ENCODE assay signal across 14 cellular contexts in genomic region chr1:185074307-185074706, GRCh38. TPM values are rescaled to one million over a fixed set of nuclear protein-coding genes. Genes with fewer than 3 reads are reported as not detected.
A peak's percentile ranks its signal among the peaks of the same experiment; 100 is the strongest.
DNase-seq lines count a peak whose midpoint lies in the region; ATAC-seq and TF ChIP-seq lines count a peak whose summit lies in the region.
"Had no signal": no experiment of that assay in that cellular context is flagged by ENCODE, and none has a peak within 500 bp of the region (broad histone marks: within the 10 kb centered on the region; RNA-seq: fewer than 3 reads in every experiment).

No MANE protein-coding gene starts in this region.

- H2BK120ac ChIP-seq in mesendoderm (ENCODE audit: low read depth, low read length) = no peak overlapping the region

- no peak for ATAC-seq in GM21381 (IDR thresholded peaks at IDR 0.05; ENCODE audit: unreplicated experiment)
- ATAC-seq in GM19452 (IDR thresholded peaks at IDR 0.05; ENCODE audit: unreplicated experiment) = no peak
- no peak for ATAC-seq in GM18868 (IDR thresholded peaks at IDR 0.05; ENCODE audit: unreplicated experiment)
- ATAC-seq: lower lobe of right lung; natural killer cell treated with Interleukin-12 subunit alpha and Interleukin-12 subunit beta and Interleukin-15 and Interleukin-18, amount 100 ng/mL, for 72 hours had no signal

- H3K4me3 ChIP-seq in HUES64 (ENCODE audit: low read length) = peak overlapping the region; percentile 16; the same call in 1 of the 2 replicates
- no peak overlapping the region for H3K4me3 ChIP-seq in brain microvascular endothelial cell (ENCODE audit: low read depth, low read length)
- H3K4me3 ChIP-seq in mesendoderm (ENCODE audit: low read length) = no peak overlapping the region
- H3K4me3 ChIP-seq: lower lobe of right lung, thyroid gland had no signal

- peak overlapping the region; percentile 28 for H3K18ac ChIP-seq in mesendoderm (ENCODE audit: low read length)

- H3K23ac ChIP-seq in mesendoderm (ENCODE audit: low read length) = no peak overlapping the region

- no peak overlapping the region for H2BK15ac ChIP-seq in mesendoderm (replicated peaks; ENCODE audit: low read depth)

- H3K79me1 ChIP-seq in mesendoderm (ENCODE audit: low read length) = peaks cover 14% of the 10 kb centered on the region

- H3K4me2 ChIP-seq in mesendoderm (ENCODE audit: low read length) = no peak overlapping the region

- H3K27me3 ChIP-seq in HUES64 (ENCODE audit: insufficient read depth, low read length) (no peaks in the 10 kb centered on the region), brain microvascular endothelial cell (replicated peaks) (no peaks in the 10 kb centered on the region), mesendoderm (ENCODE audit: insufficient read depth, low read length, poor library complexity) (no peaks in the 10 kb centered on the region)
- H3K27me3 ChIP-seq: thyroid gland had no signal

- H3K79me2 ChIP-seq in mesendoderm (ENCODE audit: control insufficient read depth, insufficient read depth, low read length) = peaks cover 58% of the 10 kb centered on the region

- no peak overlapping the region for H2AK5ac ChIP-seq in mesendoderm (ENCODE audit: low read length)

- peak; percentile 4 for DNase-seq in ELF-1 (ENCODE audit: low read depth, low spot score)
- DNase-seq in brain microvascular endothelial cell = peak; percentile 9
- peak; percentile 68 for DNase-seq in mesendoderm
- DNase-seq in NCI-H2196 (lab: John Stamatoyannopoulos, UW; ENCODE audit: unreplicated experiment) = no peak
- DNase-seq: C1 segment of cervical spinal cord, cerebellar nuclear complex, lower lobe of right lung, thyroid gland, WERI-Rb-1 had no signal

- H2BK5ac ChIP-seq in mesendoderm (ENCODE audit: low read length) = no peak overlapping the region

- no peak overlapping the region for H3K4ac ChIP-seq in mesendoderm (ENCODE audit: low read depth, low read length)

- in situ Hi-C loops in brain microvascular endothelial cell (cut with HindIII; ENCODE audit: low pct_ligation_motif_present, low sequenced_read_pairs) = no loop called here

- peaks cover 59% of the 10 kb centered on the region for H3K4me1 ChIP-seq in HUES64 (ENCODE audit: insufficient read depth, low read length)
- H3K4me1 ChIP-seq in mesendoderm (ENCODE audit: control insufficient read depth, low read depth, low read length) = peaks cover 2% of the 10 kb centered on the region

- H3K36me3 ChIP-seq in HUES64 (ENCODE audit: insufficient read depth, low read length) (no peaks in the 10 kb centered on the region), brain microvascular endothelial cell (replicated peaks) (no peaks in the 10 kb centered on the region), mesendoderm (ENCODE audit: control insufficient read depth, insufficient read depth, low read length) (no peaks in the 10 kb centered on the region)
- H3K36me3 ChIP-seq: lower lobe of right lung, thyroid gland, WERI-Rb-1 had no signal

- H3K27ac ChIP-seq in HUES64 (ENCODE audit: low read depth, low read length) = peak overlapping the region; percentile 60
- H3K27ac ChIP-seq in brain microvascular endothelial cell = no peak overlapping the region
- H3K27ac ChIP-seq in mesendoderm (ENCODE audit: low read depth, low read length) = no peak overlapping the region
- H3K27ac ChIP-seq: lower lobe of right lung, thyroid gland, WERI-Rb-1 had no signal

- no peak overlapping the region for H4K8ac ChIP-seq in mesendoderm (ENCODE audit: low read depth, low read length)

- H3K9ac ChIP-seq in HUES64 (ENCODE audit: low read depth, low read length) = peak overlapping the region; percentile 35; the same call in 1 of the 2 replicates
- H3K9ac ChIP-seq in mesendoderm (ENCODE audit: low read length) = no peak overlapping the region

- no peaks in the 10 kb centered on the region for H3K9me3 ChIP-seq in HUES64 (ENCODE audit: insufficient read depth, low read depth, low read length)
- H3K9me3 ChIP-seq: lower lobe of right lung, thyroid gland had no signal

- H4K5ac ChIP-seq in mesendoderm (ENCODE audit: low read length) = no peak overlapping the region

- TF ChIP-seq CTCF in brain microvascular endothelial cell (IDR thresholded peaks at IDR 0.05; ENCODE audit: low read depth, low read length, missing control alignments) = no peak

- H3K56ac ChIP-seq in mesendoderm (ENCODE audit: low read length) = no peak overlapping the region

RNA-seq across cellular contexts. Expression of gene RNF2, which starts 28.9 kb away (rescaled TPM):
- 50.8 TPM for polyA plus RNA-seq in HUES64 (2013, experiment 1 of 2)
- polyA plus RNA-seq in HUES64 (2013, experiment 2 of 2) = 55.2 TPM
- 68.2 TPM for polyA plus RNA-seq in mesendoderm (2013, experiment 1 of 2)
- 67.8 TPM for polyA plus RNA-seq in mesendoderm (2013, experiment 2 of 2)
